Comparison of ENCODE assay signal across 18 cellular contexts in genomic region chr18:77985486-77985885, GRCh38.
A peak's percentile ranks its signal among the peaks of the same experiment; 100 is the strongest.
DNase-seq lines count a peak whose midpoint lies in the region; ATAC-seq lines count a peak whose summit lies in the region.
"Had no signal": no experiment of that assay in that cellular context is flagged by ENCODE, and none has a peak within 500 bp of the region (broad histone marks: within the 10 kb centered on the region; RNA-seq: fewer than 3 reads in every experiment).

No MANE protein-coding gene starts in this region.

- DNase-seq in NCI-H146 (lab: John Stamatoyannopoulos, UW) = peak; percentile 60
- peak; percentile 77 for DNase-seq in NCI-H82 treated with DMSO at 0.1 percent for 48 hours (lab: John Stamatoyannopoulos, UW; ENCODE audit: unreplicated experiment)
- DNase-seq in mucosa of gallbladder (ENCODE audit: low spot score) = peak; percentile 43
- DNase-seq in activated CD8-positive, alpha-beta memory T cell treated with anti-CD3 and anti-CD28 coated beads, Interleukin-2, amount 10 ng/mL, durations not matched to agents 7 days and 5 days = no peak
- DNase-seq in NCI-H128 (lab: John Stamatoyannopoulos, UW; ENCODE audit: unreplicated experiment) = no peak
- no peak for DNase-seq in NCI-H2081 treated with DMSO at 0.1 percent for 48 hours (lab: John Stamatoyannopoulos, UW)
- DNase-seq: 8988T; ACHN; AML-193; BE2C; CD4-positive, alpha-beta T cell; CD8-positive, alpha-beta memory T cell; DMS53; DMS79 treated with DMSO at 0.1 percent for 48 hours; GOT3; HCEC 1CT had no signal

- no peak for ATAC-seq in activated CD8-positive, alpha-beta memory T cell treated with anti-CD3 and anti-CD28 coated beads, Interleukin-2, amount 10 ng/mL, durations not matched to agents 7 days and 5 days
- ATAC-seq: A549 had no signal

- H3K27me3 Mint-ChIP-seq in activated CD8-positive, alpha-beta memory T cell treated with anti-CD3 and anti-CD28 coated beads, Interleukin-2, amount 10 ng/mL, durations not matched to agents 7 days and 5 days = no peaks in the 10 kb centered on the region
- H3K27me3 Mint-ChIP-seq: CD4-positive, alpha-beta T cell; CD8-positive, alpha-beta memory T cell had no signal

- CTCF ChIA-PET in activated CD8-positive, alpha-beta memory T cell treated with anti-CD3 and anti-CD28 coated beads, Interleukin-2, amount 10 ng/mL, durations not matched to agents 7 days and 5 days (lab: Charles Lee) = no interaction called here

- no peak overlapping the region for H3K27ac Mint-ChIP-seq in activated CD8-positive, alpha-beta memory T cell treated with anti-CD3 and anti-CD28 coated beads, Interleukin-2, amount 10 ng/mL, durations not matched to agents 7 days and 5 days
- H3K27ac Mint-ChIP-seq: CD14-positive monocyte; CD4-positive, alpha-beta T cell; CD8-positive, alpha-beta memory T cell had no signal

- H3K36me3 Mint-ChIP-seq in activated CD8-positive, alpha-beta memory T cell treated with anti-CD3 and anti-CD28 coated beads, Interleukin-2, amount 10 ng/mL, durations not matched to agents 7 days and 5 days = no peaks in the 10 kb centered on the region
- H3K36me3 Mint-ChIP-seq: CD14-positive monocyte; CD8-positive, alpha-beta memory T cell had no signal

- H3K4me3 Mint-ChIP-seq in activated CD8-positive, alpha-beta memory T cell treated with anti-CD3 and anti-CD28 coated beads, Interleukin-2, amount 10 ng/mL, durations not matched to agents 7 days and 5 days = no peak overlapping the region
- H3K4me3 Mint-ChIP-seq: CD14-positive monocyte; CD4-positive, alpha-beta T cell; CD8-positive, alpha-beta memory T cell had no signal

- H3K4me1 Mint-ChIP-seq in activated CD8-positive, alpha-beta memory T cell treated with anti-CD3 and anti-CD28 coated beads, Interleukin-2, amount 10 ng/mL, durations not matched to agents 7 days and 5 days = no peaks in the 10 kb centered on the region
- H3K4me1 Mint-ChIP-seq: CD14-positive monocyte; CD8-positive, alpha-beta memory T cell had no signal

- H3K9me3 Mint-ChIP-seq in activated CD8-positive, alpha-beta memory T cell treated with anti-CD3 and anti-CD28 coated beads, Interleukin-2, amount 10 ng/mL, durations not matched to agents 7 days and 5 days (ENCODE audit: low read depth) = peaks cover 3% of the 10 kb centered on the region

Comparison
In these comparisons a context has a peak if more than half of its experiments do, and no peak if none do; other contexts are left out.
1. DNase-seq: peak in NCI-H146 (single experiment), NCI-H82 treated with DMSO at 0.1 percent for 48 hours (single experiment) and mucosa of gallbladder (single experiment); none in activated CD8-positive, alpha-beta memory T cell treated with anti-CD3 and anti-CD28 coated beads, Interleukin-2, amount 10 ng/mL, durations not matched to agents 7 days and 5 days (single experiment), NCI-H128 (single experiment) and NCI-H2081 treated with DMSO at 0.1 percent for 48 hours (single experiment).